In the genomic region with DNA sequence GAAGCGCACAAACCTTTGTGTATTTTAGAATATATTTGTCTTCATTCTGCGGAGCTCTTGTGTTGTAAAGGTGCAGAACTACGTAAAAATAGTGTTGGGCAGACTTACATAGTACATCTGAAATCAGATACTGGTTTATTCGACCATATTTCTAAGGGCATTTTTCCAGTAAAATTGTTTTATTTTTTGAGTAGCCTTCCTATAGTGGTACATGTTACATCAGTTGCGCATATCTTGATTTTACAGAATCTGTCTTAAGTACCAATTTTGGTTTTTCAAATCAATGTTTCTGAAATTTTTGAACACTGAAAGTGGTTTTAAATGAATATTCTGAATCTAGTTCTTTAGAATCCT, we compare ENCODE assay signal across 8 cellular contexts. TPM values are rescaled to one million over a fixed set of nuclear protein-coding genes. Genes with fewer than 3 reads are reported as not detected.
DNase-seq lines count a peak whose midpoint lies in the region; ATAC-seq lines count a peak whose summit lies in the region.

No MANE protein-coding gene starts in this region.

- peak overlapping the region; percentile 97 for H3K4me3 Mint-ChIP-seq in activated T-helper 1 cell treated with anti-CD3 and anti-CD28 coated beads, Interleukin-12 subunit alpha, Interleukin-12 subunit beta, Interleukin-2, Interleukin-4 antibody, amounts not matched to agents 30 ng/mL and 10 ng/mL and 1 ng/mL, durations not matched to agents 14 hours and 24 hours and 36 hours
- H3K4me3 Mint-ChIP-seq in stimulated activated memory B cell treated with anti-CD40 and anti-IgM and Interleukin-4, amounts not matched to agents 10 μg/mL and 1 μg/mL and 100 μg/mL, for 72 hours = peak overlapping the region; percentile 88

- peak; percentile 36 for DNase-seq in NCI-H1092 treated with DMSO at 0.1 percent for 48 hours (lab: John Stamatoyannopoulos, UW)
- no peak for DNase-seq in NCI-H1092 (lab: John Stamatoyannopoulos, UW)
- no peak for DNase-seq in activated T-helper 1 cell treated with anti-CD3 and anti-CD28 coated beads, Interleukin-12 subunit alpha, Interleukin-12 subunit beta, Interleukin-2, Interleukin-4 antibody, amounts not matched to agents 30 ng/mL and 10 ng/mL and 1 ng/mL, durations not matched to agents 14 hours and 24 hours and 36 hours (ENCODE audit: low spot score)
- DNase-seq in GOT3 (lab: John Stamatoyannopoulos, UW) = no peak

- peaks cover 9% of the 10 kb centered on the region for H3K36me3 ChIP-seq in iPS-15b (ENCODE audit: control insufficient read depth, insufficient read depth, low read length)

- H3K27me3 Mint-ChIP-seq in activated T-helper 1 cell treated with anti-CD3 and anti-CD28 coated beads, Interleukin-12 subunit alpha, Interleukin-12 subunit beta, Interleukin-2, Interleukin-4 antibody, amounts not matched to agents 30 ng/mL and 10 ng/mL and 1 ng/mL, durations not matched to agents 14 hours and 24 hours and 36 hours (ENCODE audit: insufficient read depth) = no peaks in the 10 kb centered on the region
- no peaks in the 10 kb centered on the region for H3K27me3 Mint-ChIP-seq in stimulated activated memory B cell treated with anti-CD40 and anti-IgM and Interleukin-4, amounts not matched to agents 10 μg/mL and 1 μg/mL and 100 μg/mL, for 72 hours

- peak overlapping the region; percentile 98 for H3K27ac Mint-ChIP-seq in activated T-helper 1 cell treated with anti-CD3 and anti-CD28 coated beads, Interleukin-12 subunit alpha, Interleukin-12 subunit beta, Interleukin-2, Interleukin-4 antibody, amounts not matched to agents 30 ng/mL and 10 ng/mL and 1 ng/mL, durations not matched to agents 14 hours and 24 hours and 36 hours
- peak overlapping the region; percentile 98 for H3K27ac Mint-ChIP-seq in stimulated activated memory B cell treated with anti-CD40 and anti-IgM and Interleukin-4, amounts not matched to agents 10 μg/mL and 1 μg/mL and 100 μg/mL, for 72 hours

- no peaks in the 10 kb centered on the region for H3K9me3 Mint-ChIP-seq in activated T-helper 1 cell treated with anti-CD3 and anti-CD28 coated beads, Interleukin-12 subunit alpha, Interleukin-12 subunit beta, Interleukin-2, Interleukin-4 antibody, amounts not matched to agents 30 ng/mL and 10 ng/mL and 1 ng/mL, durations not matched to agents 14 hours and 24 hours and 36 hours
- no peaks in the 10 kb centered on the region for H3K9me3 Mint-ChIP-seq in stimulated activated memory B cell treated with anti-CD40 and anti-IgM and Interleukin-4, amounts not matched to agents 10 μg/mL and 1 μg/mL and 100 μg/mL, for 72 hours

- no peaks in the 10 kb centered on the region for H3K27me3 ChIP-seq in iPS-15b (ENCODE audit: control insufficient read depth, insufficient read depth, low read length)

- no peak for ATAC-seq in stimulated activated memory B cell treated with anti-CD40 and anti-IgM and Interleukin-4, amounts not matched to agents 10 μg/mL and 1 μg/mL and 100 μg/mL, for 72 hours
- ATAC-seq in HG03097 (IDR thresholded peaks at IDR 0.05; ENCODE audit: low FRiP score, unreplicated experiment) = no peak
- no peak for ATAC-seq in GM19328 (IDR thresholded peaks at IDR 0.05; ENCODE audit: unreplicated experiment)

- H3K9ac ChIP-seq in iPS-15b (ENCODE audit: low read depth, low read length) = peak overlapping the region; percentile 42

- no peaks in the 10 kb centered on the region for H3K9me3 ChIP-seq in iPS-15b (ENCODE audit: control insufficient read depth, insufficient read depth, low read length)

- intact Hi-C loops in activated T-helper 1 cell treated with anti-CD3 and anti-CD28 coated beads, Interleukin-12 subunit alpha, Interleukin-12 subunit beta, Interleukin-2, Interleukin-4 antibody, amounts not matched to agents 30 ng/mL and 10 ng/mL and 1 ng/mL, durations not matched to agents 14 hours and 24 hours and 36 hours (cut with micrococcal nuclease) = loop anchor here (5.0 to 10.0 kb wide), 2 partner anchors 33 to 1950 kb away; partner anchors contain the start of genes HDDC3 and UNC45A

- peaks cover 47% of the 10 kb centered on the region for H3K36me3 Mint-ChIP-seq in activated T-helper 1 cell treated with anti-CD3 and anti-CD28 coated beads, Interleukin-12 subunit alpha, Interleukin-12 subunit beta, Interleukin-2, Interleukin-4 antibody, amounts not matched to agents 30 ng/mL and 10 ng/mL and 1 ng/mL, durations not matched to agents 14 hours and 24 hours and 36 hours (ENCODE audit: low read depth)
- peaks cover 39% of the 10 kb centered on the region for H3K36me3 Mint-ChIP-seq in stimulated activated memory B cell treated with anti-CD40 and anti-IgM and Interleukin-4, amounts not matched to agents 10 μg/mL and 1 μg/mL and 100 μg/mL, for 72 hours

- H3K4me1 ChIP-seq in iPS-15b (ENCODE audit: control insufficient read depth, insufficient read depth, low read length) = peaks cover 19% of the 10 kb centered on the region

- peaks cover 63% of the 10 kb centered on the region for H3K4me1 Mint-ChIP-seq in activated T-helper 1 cell treated with anti-CD3 and anti-CD28 coated beads, Interleukin-12 subunit alpha, Interleukin-12 subunit beta, Interleukin-2, Interleukin-4 antibody, amounts not matched to agents 30 ng/mL and 10 ng/mL and 1 ng/mL, durations not matched to agents 14 hours and 24 hours and 36 hours (ENCODE audit: low read depth)
- H3K4me1 Mint-ChIP-seq in stimulated activated memory B cell treated with anti-CD40 and anti-IgM and Interleukin-4, amounts not matched to agents 10 μg/mL and 1 μg/mL and 100 μg/mL, for 72 hours = peaks cover 25% of the 10 kb centered on the region

- peak overlapping the region; percentile 60 for H3K4me3 ChIP-seq in iPS-15b (ENCODE audit: low read depth, low read length)

RNA-seq across cellular contexts. Expression of gene CHD2, which starts 15.7 kb away (rescaled TPM):
- 102 and 104 TPM in 2 replicates for total RNA-seq in activated T-helper 1 cell treated with anti-CD3 and anti-CD28 coated beads, Interleukin-12 subunit alpha, Interleukin-12 subunit beta, Interleukin-2, Interleukin-4 antibody, amounts not matched to agents 30 ng/mL and 10 ng/mL and 1 ng/mL, durations not matched to agents 14 hours and 24 hours and 36 hours
